ENCODE assay signal across 17 cellular contexts in the genomic region with DNA sequence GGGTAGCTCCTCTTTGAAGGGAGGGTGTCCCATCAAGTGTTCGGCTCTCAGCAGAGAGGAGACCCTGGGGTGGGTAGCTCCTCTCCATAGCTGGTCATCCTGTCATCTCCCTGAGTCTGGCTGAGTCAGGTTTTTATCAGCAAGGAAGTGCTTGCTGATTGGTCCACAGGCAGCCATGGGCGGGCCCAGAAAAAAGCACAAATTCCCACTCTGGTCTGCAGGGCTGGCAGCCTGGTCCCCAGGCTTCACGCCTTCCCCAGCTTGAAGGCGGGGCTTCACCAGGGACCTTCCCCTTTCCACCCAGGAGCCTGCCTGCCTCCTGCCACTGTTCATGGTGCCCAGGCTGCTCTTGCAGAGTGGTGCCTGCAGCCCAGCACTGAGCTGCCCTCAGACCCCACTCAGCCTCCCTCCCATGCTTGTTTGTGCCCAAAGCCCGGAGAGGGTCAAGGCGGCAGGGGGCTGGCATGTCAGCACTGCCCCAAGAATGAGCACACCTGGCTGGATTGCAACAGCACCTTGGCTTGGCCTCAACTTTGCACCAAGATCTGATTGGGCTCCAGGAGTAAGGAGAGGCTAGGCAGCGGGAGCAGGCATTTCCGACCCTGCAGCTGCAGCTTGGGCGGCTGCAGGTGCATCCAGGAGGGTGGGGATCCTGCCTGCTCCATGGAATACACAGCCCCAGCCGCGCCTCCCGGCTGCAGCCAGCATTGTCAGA. TPM values are rescaled to one million over a fixed set of nuclear protein-coding genes. Genes with fewer than 3 reads are reported as not detected.
A peak's percentile ranks its signal among the peaks of the same experiment; 100 is the strongest.
DNase-seq lines count a peak whose midpoint lies in the region; ATAC-seq and TF ChIP-seq lines count a peak whose summit lies in the region.
"Had no signal": no experiment of that assay in that cellular context is flagged by ENCODE, and none has a peak within 500 bp of the region (broad histone marks: within the 10 kb centered on the region; RNA-seq: fewer than 3 reads in every experiment).

No MANE protein-coding gene starts in this region.

- no peaks in the 10 kb centered on the region for H3K36me3 Mint-ChIP-seq in activated CD8-positive, alpha-beta T cell treated with anti-CD3 and anti-CD28 coated beads, Interleukin-2, amount 10 ng/mL, durations not matched to agents 7 days and 5 days (ENCODE audit: low read depth)
- peaks cover 6% of the 10 kb centered on the region for H3K36me3 Mint-ChIP-seq in activated CD8-positive, alpha-beta T cell treated with anti-CD3 and anti-CD28 coated beads for 36 hours (ENCODE audit: low read depth)
- H3K36me3 Mint-ChIP-seq in type B pancreatic cell: peaks cover 4% of the 10 kb centered on the region

- CTCF ChIA-PET in activated CD8-positive, alpha-beta T cell treated with anti-CD3 and anti-CD28 coated beads, Interleukin-2, amount 10 ng/mL, durations not matched to agents 7 days and 5 days (lab: Charles Lee): interaction anchor here (0.9 to 1.2 kb wide), 2 partner anchors 12 to 106 kb away, joined by 3 to 4 read pairs; no protein-coding TSS in a partner anchor
- CTCF ChIA-PET in activated CD8-positive, alpha-beta T cell treated with anti-CD3 and anti-CD28 coated beads for 36 hours (lab: Charles Lee): no interaction called here

- intact Hi-C loops in activated CD8-positive, alpha-beta T cell treated with anti-CD3 and anti-CD28 coated beads for 36 hours (cut with micrococcal nuclease): no loop called here
- intact Hi-C loops in adrenal gland (cut with DNase I): no loop called here

- POLR2A ChIA-PET in activated CD8-positive, alpha-beta T cell treated with anti-CD3 and anti-CD28 coated beads, Interleukin-2, amount 10 ng/mL, durations not matched to agents 7 days and 5 days (lab: Charles Lee): interaction anchor here (1.5 kb wide), 1 partner anchor 11 kb away, joined by 5 read pairs; no protein-coding TSS in a partner anchor
- POLR2A ChIA-PET in activated CD8-positive, alpha-beta T cell treated with anti-CD3 and anti-CD28 coated beads for 36 hours (lab: Charles Lee): interaction anchor here (0.6 kb wide), 1 partner anchor 84 kb away, joined by 3 read pairs; no protein-coding TSS in a partner anchor

- no peaks in the 10 kb centered on the region for H3K9me3 Mint-ChIP-seq in activated CD8-positive, alpha-beta T cell treated with anti-CD3 and anti-CD28 coated beads, Interleukin-2, amount 10 ng/mL, durations not matched to agents 7 days and 5 days (ENCODE audit: insufficient read depth)
- H3K9me3 Mint-ChIP-seq in activated CD8-positive, alpha-beta T cell treated with anti-CD3 and anti-CD28 coated beads for 36 hours: no peaks in the 10 kb centered on the region
- H3K9me3 Mint-ChIP-seq in type B pancreatic cell: peaks cover 4% of the 10 kb centered on the region
- H3K9me3 Mint-ChIP-seq: activated CD4-positive, alpha-beta memory T cell treated with anti-CD3 and anti-CD28 coated beads for 36 hours; HFFc6 had no signal

- H3K4me3 ChIP-seq in adrenal gland: no peak overlapping the region
- H3K4me3 ChIP-seq: Peyer's patch, smooth muscle cell had no signal

- no peak overlapping the region for H3K4me3 Mint-ChIP-seq in activated CD8-positive, alpha-beta T cell treated with anti-CD3 and anti-CD28 coated beads, Interleukin-2, amount 10 ng/mL, durations not matched to agents 7 days and 5 days
- H3K4me3 Mint-ChIP-seq in activated CD8-positive, alpha-beta T cell treated with anti-CD3 and anti-CD28 coated beads for 36 hours: no peak overlapping the region
- no peak overlapping the region for H3K4me3 Mint-ChIP-seq in type B pancreatic cell
- H3K4me3 Mint-ChIP-seq: activated CD4-positive, alpha-beta memory T cell treated with anti-CD3 and anti-CD28 coated beads for 36 hours; HFFc6 had no signal

- peak; percentile 27 for ATAC-seq in activated CD8-positive, alpha-beta T cell treated with anti-CD3 and anti-CD28 coated beads, Interleukin-2, amount 10 ng/mL, durations not matched to agents 7 days and 5 days
- ATAC-seq in activated CD8-positive, alpha-beta T cell treated with anti-CD3 and anti-CD28 coated beads for 36 hours: no peak

- no peak overlapping the region for H3K27ac ChIP-seq in adrenal gland
- H3K27ac ChIP-seq: brain microvascular endothelial cell, Peyer's patch had no signal

- TF ChIP-seq POLR2A in adrenal gland (IDR thresholded peaks at IDR 0.05): no peak

- H3K4me1 ChIP-seq in adrenal gland (replicated peaks in 1 of 2): no peaks in the 10 kb centered on the region

- no peaks in the 10 kb centered on the region for H3K27me3 Mint-ChIP-seq in activated CD8-positive, alpha-beta T cell treated with anti-CD3 and anti-CD28 coated beads, Interleukin-2, amount 10 ng/mL, durations not matched to agents 7 days and 5 days (ENCODE audit: low read depth)
- H3K27me3 Mint-ChIP-seq in activated CD8-positive, alpha-beta T cell treated with anti-CD3 and anti-CD28 coated beads for 36 hours: no peaks in the 10 kb centered on the region
- no peaks in the 10 kb centered on the region for H3K27me3 Mint-ChIP-seq in type B pancreatic cell
- H3K27me3 Mint-ChIP-seq: activated CD4-positive, alpha-beta memory T cell treated with anti-CD3 and anti-CD28 coated beads for 36 hours had no signal

- WGBS in adrenal gland, 4 donors: 87 to 95% (median 94%) methylated on average over 9 to 12 of the region's 12 CpGs

- H3K36me3 ChIP-seq in adrenal gland (replicated peaks in 1 of 2): no peaks in the 10 kb centered on the region
- H3K36me3 ChIP-seq: brain microvascular endothelial cell, Peyer's patch had no signal

- H3K27me3 ChIP-seq in adrenal gland: no peaks in the 10 kb centered on the region
- H3K27me3 ChIP-seq: brain microvascular endothelial cell, Peyer's patch had no signal

- H3K4me1 Mint-ChIP-seq in activated CD8-positive, alpha-beta T cell treated with anti-CD3 and anti-CD28 coated beads, Interleukin-2, amount 10 ng/mL, durations not matched to agents 7 days and 5 days (ENCODE audit: low read depth): no peaks in the 10 kb centered on the region
- peaks cover 5% of the 10 kb centered on the region for H3K4me1 Mint-ChIP-seq in activated CD8-positive, alpha-beta T cell treated with anti-CD3 and anti-CD28 coated beads for 36 hours (ENCODE audit: low read depth)
- H3K4me1 Mint-ChIP-seq in type B pancreatic cell (ENCODE audit: unreplicated experiment): no peaks in the 10 kb centered on the region

- no peaks in the 10 kb centered on the region for H3K9me3 ChIP-seq in adrenal gland (replicated peaks in 1 of 3)
- H3K9me3 ChIP-seq: Peyer's patch had no signal

- no peak for DNase-seq in activated CD8-positive, alpha-beta T cell treated with anti-CD3 and anti-CD28 coated beads, Interleukin-2, amount 10 ng/mL, durations not matched to agents 7 days and 5 days
- no peak for DNase-seq in activated CD8-positive, alpha-beta T cell treated with anti-CD3 and anti-CD28 coated beads for 36 hours
- peak; percentile 6 for DNase-seq in RPMI7951 (ENCODE audit: low read depth)
- DNase-seq in hepatic stellate cell (ENCODE audit: low spot score): peak; percentile 13
- DNase-seq in type B pancreatic cell (ENCODE audit: extremely low spot score, unreplicated experiment): no peak
- no peak for DNase-seq in Kasumi-1 (lab: John Stamatoyannopoulos, UW)
- no peak for DNase-seq in adrenal gland
- DNase-seq in Ammon's horn (ENCODE audit: low spot score): no peak
- DNase-seq: ACHN; activated CD4-positive, alpha-beta memory T cell treated with anti-CD3 and anti-CD28 coated beads for 36 hours; activated effector memory CD4-positive, alpha-beta T cell treated with anti-CD3 and anti-CD28 coated beads, Interleukin-2, amount 50 U/mL, for 16 hours; brain microvascular endothelial cell; effector CD8-positive, alpha-beta T cell; HFFc6; NCI-H2227 treated with DMSO at 0.1 percent for 48 hours had no signal

- TF ChIP-seq CTCF in activated CD8-positive, alpha-beta T cell treated with anti-CD3 and anti-CD28 coated beads for 36 hours (IDR thresholded peaks at IDR 0.05): no peak
- no peak for TF ChIP-seq CTCF in type B pancreatic cell (conservative IDR thresholded peaks at IDR 0.05)
- no peak for TF ChIP-seq CTCF in adrenal gland (IDR thresholded peaks at IDR 0.05)

- H3K27ac Mint-ChIP-seq in activated CD8-positive, alpha-beta T cell treated with anti-CD3 and anti-CD28 coated beads, Interleukin-2, amount 10 ng/mL, durations not matched to agents 7 days and 5 days: no peak overlapping the region
- no peak overlapping the region for H3K27ac Mint-ChIP-seq in activated CD8-positive, alpha-beta T cell treated with anti-CD3 and anti-CD28 coated beads for 36 hours
- peak overlapping the region; percentile 72 for H3K27ac Mint-ChIP-seq in type B pancreatic cell
- H3K27ac Mint-ChIP-seq: activated CD4-positive, alpha-beta memory T cell treated with anti-CD3 and anti-CD28 coated beads for 36 hours; HFFc6 had no signal

RNA-seq across cellular contexts. Expression of gene WDR89, which starts 21.9 kb away (rescaled TPM):
- 10 to 100 TPM; 21.8 to 21.9 TPM for total RNA-seq in activated CD8-positive, alpha-beta T cell treated with anti-CD3 and anti-CD28 coated beads, Interleukin-2, amount 10 ng/mL, durations not matched to agents 7 days and 5 days
- 10 to 100 TPM; 30.9 to 33.4 TPM for total RNA-seq in activated CD8-positive, alpha-beta T cell treated with anti-CD3 and anti-CD28 coated beads for 36 hours
- 9.5 and 11.6 TPM in 2 replicates for total RNA-seq in RPMI7951 (2014; rRNA removed; shearing (Covaris generic))
- total RNA-seq in type B pancreatic cell (ENCODE audit: low replicate concordance): 13.3 and 17.1 TPM in 2 replicates
- total RNA-seq in adrenal gland: 10 to 100 TPM in 5 of 8 donors, 1 to 10 TPM in 3; 2.5 to 14.8 (median 10.7) TPM
- polyA plus RNA-seq in adrenal gland: 10 to 100 TPM in 1 of 3 donors, 1 to 10 TPM in 2; 5.2 to 19.2 (median 6.8) TPM

Comparison
In these comparisons a context has a peak if more than half of its experiments do, and no peak if none do; other contexts are left out.
1. DNase-seq: peak in RPMI7951 (single experiment) and hepatic stellate cell (single experiment); none in activated CD8-positive, alpha-beta T cell treated with anti-CD3 and anti-CD28 coated beads, Interleukin-2, amount 10 ng/mL, durations not matched to agents 7 days and 5 days (single experiment), activated CD8-positive, alpha-beta T cell treated with anti-CD3 and anti-CD28 coated beads for 36 hours (single experiment), type B pancreatic cell (single experiment), Kasumi-1 (0 of 2), adrenal gland (0 of 7) and Ammon's horn (single experiment).